2 cellular contexts compared by ENCODE assay signal in the genomic region with DNA sequence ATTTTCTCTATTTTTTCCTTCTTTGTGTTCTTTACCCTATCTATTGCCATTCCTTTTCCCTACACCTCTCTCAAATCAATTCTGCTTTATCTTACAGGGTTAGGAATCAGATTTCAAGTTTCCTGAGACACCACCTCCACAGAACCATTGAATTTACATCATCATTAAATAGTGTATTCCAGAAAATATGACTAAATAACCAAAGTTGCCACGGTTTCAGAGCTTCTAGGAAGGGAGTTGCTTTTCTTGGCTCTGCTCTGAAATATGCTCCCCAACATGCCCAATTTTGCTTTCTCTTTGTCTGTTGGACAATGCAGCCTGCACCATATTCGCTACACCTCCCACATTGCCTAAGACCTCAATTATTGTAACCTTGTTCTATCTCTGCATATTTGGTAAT.
TF ChIP-seq lines count a peak whose summit lies in the region.

No MANE protein-coding gene starts in this region.

TF ChIP-seq in IMR-90, 13 proteins besides CTCF, POLR2A, EP300 and RAD21:
- TF ChIP-seq MAFK (IDR thresholded peaks at IDR 0.05; ENCODE audit: low read depth, low read length), result no peak
- TF ChIP-seq, protein P1, sequence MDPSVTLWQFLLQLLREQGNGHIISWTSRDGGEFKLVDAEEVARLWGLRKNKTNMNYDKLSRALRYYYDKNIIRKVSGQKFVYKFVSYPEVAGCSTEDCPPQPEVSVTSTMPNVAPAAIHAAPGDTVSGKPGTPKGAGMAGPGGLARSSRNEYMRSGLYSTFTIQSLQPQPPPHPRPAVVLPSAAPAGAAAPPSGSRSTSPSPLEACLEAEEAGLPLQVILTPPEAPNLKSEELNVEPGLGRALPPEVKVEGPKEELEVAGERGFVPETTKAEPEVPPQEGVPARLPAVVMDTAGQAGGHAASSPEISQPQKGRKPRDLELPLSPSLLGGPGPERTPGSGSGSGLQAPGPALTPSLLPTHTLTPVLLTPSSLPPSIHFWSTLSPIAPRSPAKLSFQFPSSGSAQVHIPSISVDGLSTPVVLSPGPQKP (IDR thresholded peaks at IDR 0.05; ENCODE audit: borderline replicate concordance, low read depth, low read length), result no peak
- no peak for TF ChIP-seq BHLHE40 (IDR thresholded peaks at IDR 0.05; ENCODE audit: low read depth, low read length)
- no peak for TF ChIP-seq RCOR1 (IDR thresholded peaks at IDR 0.05; ENCODE audit: insufficient replicate concordance, low read length)
- TF ChIP-seq NFE2L2 (IDR thresholded peaks at IDR 0.05; ENCODE audit: low read depth, low read length), result no peak

TF ChIP-seq in HepG2, 621 proteins besides CTCF, POLR2A, EP300 and RAD21:
- TF ChIP-seq TCF7 (IDR thresholded peaks at IDR 0.05; ENCODE audit: low read depth) (no peak), EZH2 (conservative IDR thresholded peaks at IDR 0.05; ENCODE audit: low read depth, low read length) (no peak), ZFP36 (IDR thresholded peaks at IDR 0.05; ENCODE audit: borderline replicate concordance, low read depth, low read length, partially characterized antibody) (no peak), ZNF234 (CRISPR knock-in tag; conservative IDR thresholded peaks at IDR 0.05) (no peak), ELF1 (CRISPR knock-in tag; IDR thresholded peaks at IDR 0.05) (no peak), AFF4 (CRISPR knock-in tag; IDR thresholded peaks at IDR 0.05) (no peak), ZSCAN30 (CRISPR knock-in tag; IDR thresholded peaks at IDR 0.05) (no peak), PHF8 (CRISPR knock-in tag; IDR thresholded peaks at IDR 0.05) (no peak), ZNF720 (CRISPR knock-in tag; IDR thresholded peaks at IDR 0.05) (no peak), ZNF597 (CRISPR knock-in tag; IDR thresholded peaks at IDR 0.05) (no peak), ZNF724P (CRISPR knock-in tag; IDR thresholded peaks at IDR 0.05; ENCODE audit: borderline replicate concordance) (no peak)
